12 cellular contexts compared by ENCODE assay signal in genomic region chr2:62466501-62466854, GRCh38.
"Had no signal": no experiment of that assay in that cellular context is flagged by ENCODE, and none has a peak within 500 bp of the region (broad histone marks: within the 10 kb centered on the region; RNA-seq: fewer than 3 reads in every experiment).

No MANE protein-coding gene starts in this region.

- H3K9me3 ChIP-seq: colonic mucosa, left lung, thoracic aorta had no signal

- H3K36me3 ChIP-seq: colonic mucosa, left lung, thoracic aorta had no signal

- H3K9me3 Mint-ChIP-seq: nephron progenitor cell had no signal

- DNase-seq: activated CD4-positive, alpha-beta T cell treated with anti-CD3 and anti-CD28 coated beads for 48 hours; activated naive CD4-positive, alpha-beta T cell treated with Interleukin-2 at 50 U/mL for 16 hours; caudate nucleus; colonic mucosa; effector CD4-positive, alpha-beta T cell; left lung; mesenchymal stem cell; nephron progenitor cell; stimulated activated CD4-positive, alpha-beta T cell treated with anti-CD3 and anti-CD28 coated beads, Interleukin-12 subunit alpha, Interleukin-12 subunit beta, amount 100 ng/mL, for 4 hours; stimulated activated naive CD4-positive, alpha-beta T cell; T-helper 1 cell had no signal

- H3K4me3 Mint-ChIP-seq: nephron progenitor cell had no signal

- H3K4me3 ChIP-seq: colonic mucosa, left lung, thoracic aorta had no signal

- H3K27ac Mint-ChIP-seq: nephron progenitor cell had no signal

- H3K4me1 ChIP-seq: colonic mucosa had no signal

- H3K27ac ChIP-seq: colonic mucosa, thoracic aorta had no signal

- H3K27me3 ChIP-seq: colonic mucosa, left lung had no signal
